1 cellular context compared by ENCODE assay signal in the genomic region with DNA sequence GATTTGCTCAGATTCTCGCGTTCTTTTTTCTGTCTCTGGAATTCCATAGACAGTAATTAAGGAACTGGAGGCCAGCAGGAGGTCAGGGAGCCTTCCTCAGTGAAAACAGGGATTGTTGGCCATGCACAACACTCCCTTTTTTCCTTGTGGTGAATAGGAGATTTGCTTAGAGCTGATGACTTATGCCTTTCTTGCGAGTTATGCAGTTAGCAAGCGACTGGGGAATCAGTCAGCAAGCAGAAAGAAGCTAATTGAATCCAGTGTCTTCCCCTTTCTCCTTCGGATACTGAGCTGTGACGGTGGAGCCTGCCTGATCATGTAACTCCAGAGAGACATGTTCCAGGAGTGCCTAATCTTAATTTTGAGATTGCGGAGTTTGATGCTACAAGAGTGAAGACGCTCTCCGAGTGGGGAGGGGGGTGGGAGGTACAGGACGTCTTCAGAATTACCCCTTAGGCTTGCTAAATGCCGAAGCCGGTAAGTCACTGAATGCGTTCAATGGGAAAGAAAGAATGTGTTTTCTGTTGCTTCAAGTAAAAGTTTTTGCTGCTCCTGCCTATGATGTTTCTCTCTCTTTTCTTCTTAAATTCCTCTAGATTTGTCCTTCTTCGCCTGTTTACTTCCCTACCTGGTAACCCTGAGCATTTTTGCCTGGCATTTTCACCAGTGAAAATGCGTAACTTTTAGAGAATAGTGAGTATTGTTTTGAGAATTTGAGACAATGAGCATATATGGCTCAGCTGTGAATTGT.
TF ChIP-seq lines count a peak whose summit lies in the region.

No MANE protein-coding gene starts in this region.

TF ChIP-seq in H1, 55 proteins besides CTCF, POLR2A, EP300 and RAD21:
- no peak for TF ChIP-seq SIN3A (conservative IDR thresholded peaks at IDR 0.05 in 1 of 2, IDR thresholded peaks at IDR 0.05 in 1 of 2; ENCODE audit: low read depth in 1 of 2, low read length in 2 of 2)
- no peak for TF ChIP-seq CTBP2 (IDR thresholded peaks at IDR 0.05; ENCODE audit: borderline replicate concordance, insufficient read depth, insufficient read length, low read length)
- no peak for TF ChIP-seq FOSL1 (IDR thresholded peaks at IDR 0.05; ENCODE audit: insufficient read depth, low read depth, low read length)
- TF ChIP-seq NANOG (IDR thresholded peaks at IDR 0.05; ENCODE audit: insufficient read depth, low read depth, low read length, poor library complexity, severe bottlenecking): no peak
